2 cellular contexts compared by ENCODE assay signal in genomic region chr19:19933432-19934314, GRCh38.
TF ChIP-seq lines count a peak whose summit lies in the region.

No MANE protein-coding gene starts in this region.

TF ChIP-seq in HCT116, 20 proteins besides CTCF, POLR2A, EP300 and RAD21:
- TF ChIP-seq ZNF274 (IDR thresholded peaks at IDR 0.05; ENCODE audit: low read depth, low read length) = peak; percentile 48

TF ChIP-seq in H1, 55 proteins besides CTCF, POLR2A, EP300 and RAD21:
- TF ChIP-seq ZNF274 (IDR thresholded peaks at IDR 0.05; ENCODE audit: borderline replicate concordance, extremely low read depth, low read length) = peak; percentile 93
